In genomic region chr9:137482094-137482781, GRCh38 we compare ENCODE assay signal across 9 cellular contexts. TPM values are rescaled to one million over a fixed set of nuclear protein-coding genes. Genes with fewer than 3 reads are reported as not detected.
DNase-seq lines count a peak whose midpoint lies in the region; ATAC-seq, FAIRE-seq and TF ChIP-seq lines count a peak whose summit lies in the region.
"Had no signal": no experiment of that assay in that cellular context is flagged by ENCODE, and none has a peak within 500 bp of the region (broad histone marks: within the 10 kb centered on the region; RNA-seq: fewer than 3 reads in every experiment).

No MANE protein-coding gene starts in this region.

- H3K9me3 ChIP-seq in adipocyte (ENCODE audit: control insufficient read depth, low read length), result no peaks in the 10 kb centered on the region

- peak; percentile 86 for ATAC-seq in left lobe of liver

- FAIRE-seq in HTR-8/SVneo (lab: Jason Lieb, UNC), result peak; percentile 72

- peaks cover 6% of the 10 kb centered on the region for H3K36me3 ChIP-seq in adipocyte (ENCODE audit: control insufficient read depth, insufficient read depth, low read length, severe bottlenecking)

- H3K9ac ChIP-seq in adipocyte (ENCODE audit: low read length), result no peak overlapping the region

- no peak overlapping the region for H3K4me3 ChIP-seq in adipocyte (ENCODE audit: low read length)

- DNase-seq in AG08396 (ENCODE audit: low spot score) (peak; percentile 84), HTR-8/SVneo (ENCODE audit: insufficient read length, low spot score) (peak; percentile 71), adipocyte (ENCODE audit: low read depth) (peak; percentile 85), left lobe of liver (ENCODE audit: low spot score) (peak; percentile 87), GM20000 (ENCODE audit: low spot score) (no peak), GM10266 (ENCODE audit: extremely low spot score) (no peak), NCI-H748 treated with DMSO at 0.1 percent for 48 hours (lab: John Stamatoyannopoulos, UW) (no peak)
- no peak for DNase-seq in activated CD8-positive, alpha-beta memory T cell treated with anti-CD3 and anti-CD28 coated beads, Interleukin-2, amount 50 U/mL, for 48 hours

- peaks cover 8% of the 10 kb centered on the region for H3K4me1 ChIP-seq in adipocyte (ENCODE audit: control insufficient read depth, insufficient read depth, low read length)

- H3K27me3 ChIP-seq in adipocyte (replicated peaks; ENCODE audit: control insufficient read depth, insufficient read depth, low read length), result no peaks in the 10 kb centered on the region

- TF ChIP-seq CTCF in GM20000 (IDR thresholded peaks at IDR 0.05; ENCODE audit: extremely low read depth, missing control alignments) (no peak), GM10266 (IDR thresholded peaks at IDR 0.05; ENCODE audit: control insufficient read depth, insufficient read depth, low read depth, missing control alignments) (no peak)

RNA-seq across cellular contexts. Expression of gene NSMF, which starts 23.1 kb away (rescaled TPM):
- total RNA-seq in left lobe of liver, result 23.0 TPM

RNA-seq across cellular contexts. Expression of gene ENTPD8, which starts 41.1 kb away (rescaled TPM):
- 9.0 TPM for total RNA-seq in left lobe of liver
- total RNA-seq: activated CD8-positive, alpha-beta memory T cell treated with anti-CD3 and anti-CD28 coated beads for 36 hours had no signal

RNA-seq across cellular contexts. Expression of gene NOXA1, which starts 59.0 kb away (rescaled TPM):
- total RNA-seq in left lobe of liver, result 6.0 TPM

RNA-seq across cellular contexts. Expression of gene EXD3, which starts 59.3 kb away (rescaled TPM):
- total RNA-seq in left lobe of liver, result 19.3 TPM

Comparison
In these comparisons a context has a peak if more than half of its experiments do, and no peak if none do; other contexts are left out.
1. DNase-seq: peak in AG08396 (single experiment), HTR-8/SVneo (single experiment), adipocyte (single experiment) and left lobe of liver (single experiment); none in GM20000 (single experiment), GM10266 (single experiment), activated CD8-positive, alpha-beta memory T cell treated with anti-CD3 and anti-CD28 coated beads, Interleukin-2, amount 50 U/mL, for 48 hours (single experiment) and NCI-H748 treated with DMSO at 0.1 percent for 48 hours (single experiment).